ENCODE assay signal across 8 cellular contexts in the genomic region with DNA sequence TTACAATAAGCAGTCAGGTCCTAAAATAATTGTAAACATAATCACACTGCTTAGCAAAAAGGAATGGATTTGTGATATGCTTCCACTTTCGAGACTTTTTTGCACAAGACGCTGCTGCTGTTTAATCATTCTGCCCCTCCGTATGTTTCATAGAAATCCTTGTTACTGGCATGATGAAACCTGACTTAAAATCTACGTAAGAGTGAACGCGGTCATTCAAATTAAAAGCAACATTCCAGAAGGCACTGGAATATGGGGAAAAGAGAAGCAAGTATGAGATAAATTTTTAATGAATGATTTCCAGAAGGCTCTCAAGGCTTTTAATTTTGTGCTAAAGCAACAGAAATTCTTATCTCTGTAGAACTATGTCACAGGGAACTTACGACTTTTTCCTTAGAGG. TPM values are rescaled to one million over a fixed set of nuclear protein-coding genes. Genes with fewer than 3 reads are reported as not detected.
DNase-seq lines count a peak whose midpoint lies in the region; ATAC-seq and TF ChIP-seq lines count a peak whose summit lies in the region.

No MANE protein-coding gene starts in this region.

- peak overlapping the region; percentile 96 for H3K9ac ChIP-seq in BLaER1

- H3K9me3 Mint-ChIP-seq in naive thymus-derived CD8-positive, alpha-beta T cell: no peaks in the 10 kb centered on the region

- peak overlapping the region; percentile 96 for H3K27ac ChIP-seq in BLaER1
- H3K27ac ChIP-seq in coronary artery: peak overlapping the region in 1 of 2 donors; percentile 96

- H3K9me3 ChIP-seq in BLaER1: no peaks in the 10 kb centered on the region

- TF ChIP-seq CTCF in NB4 (IDR thresholded peaks at IDR 0.05; ENCODE audit: low read depth, low read length): no peak
- no peak for TF ChIP-seq CTCF in coronary artery (IDR thresholded peaks at IDR 0.05)

- TF ChIP-seq POLR2A in NB4 (IDR thresholded peaks at IDR 0.05; ENCODE audit: extremely low read depth, insufficient read length): no peak

- DNase-seq in NB4 (ENCODE audit: low read depth) (no peak), coronary artery (ENCODE audit: low spot score) (no peak), NOMO-1 treated with dmso at 0.1 percent for 144 hours (lab: John Stamatoyannopoulos, UW; ENCODE audit: unreplicated experiment) (no peak), T1000 (lab: John Stamatoyannopoulos, UW) (no peak)
- no peak for DNase-seq in naive thymus-derived CD8-positive, alpha-beta T cell

- peaks cover 55% of the 10 kb centered on the region for H4K20me1 ChIP-seq in BLaER1

- H3K4me1 Mint-ChIP-seq in naive thymus-derived CD8-positive, alpha-beta T cell: peaks cover 20 to 63% (median 55%) of the 10 kb centered on the region in 4 donors

- H3K4me3 Mint-ChIP-seq in naive thymus-derived CD8-positive, alpha-beta T cell: peak overlapping the region; percentile 81 to 94 (median 89)

- peaks cover 0 to 5% (median 0%) of the 10 kb centered on the region in 5 donors for H3K27me3 Mint-ChIP-seq in naive thymus-derived CD8-positive, alpha-beta T cell

- H3K36me3 ChIP-seq in BLaER1: peaks cover 12% of the 10 kb centered on the region; the same call in 1 of the 2 replicates

- H3K36me3 Mint-ChIP-seq in naive thymus-derived CD8-positive, alpha-beta T cell: peaks cover 0 to 15% (median 0%) of the 10 kb centered on the region in 3 donors

- POLR2A ChIA-PET in naive thymus-derived CD8-positive, alpha-beta T cell (lab: Charles Lee): no interaction called here

- no peaks in the 10 kb centered on the region for H3K27me3 ChIP-seq in BLaER1

- H3K4me1 ChIP-seq in BLaER1: peaks cover 50% of the 10 kb centered on the region

- H3K4me3 ChIP-seq in BLaER1 (peak overlapping the region; percentile 82), NB4 (ENCODE audit: low read depth, low read length) (peak overlapping the region; percentile 99), coronary artery (peak overlapping the region; percentile 91)

- peak overlapping the region; percentile 88 for H3K4me2 ChIP-seq in BLaER1

- ATAC-seq in naive thymus-derived CD8-positive, alpha-beta T cell: no peak
- ATAC-seq in GM18520 (IDR thresholded peaks at IDR 0.05; ENCODE audit: unreplicated experiment): no peak
- no peak for ATAC-seq in HG03520 (IDR thresholded peaks at IDR 0.05; ENCODE audit: unreplicated experiment)

- peak overlapping the region; percentile 20 to 97 (median 91) for H3K27ac Mint-ChIP-seq in naive thymus-derived CD8-positive, alpha-beta T cell

RNA-seq across cellular contexts. Expression of a gene that starts 1.1 kb away (rescaled TPM):
- 10 to 100 TPM; 50.4 to 51.1 TPM for total RNA-seq in naive thymus-derived CD8-positive, alpha-beta T cell
- polyA plus RNA-seq in naive thymus-derived CD8-positive, alpha-beta T cell: 10 to 100 TPM; 79.3 to 97.7 (median 87.3) TPM

RNA-seq across cellular contexts. Expression of a gene that starts 43.2 kb away (rescaled TPM):
- total RNA-seq in naive thymus-derived CD8-positive, alpha-beta T cell: 1 to 10 TPM; 1.1 to 3.2 TPM
- 1 to 10 TPM; 1.9 to 2.7 (median 2.2) TPM for polyA plus RNA-seq in naive thymus-derived CD8-positive, alpha-beta T cell

RNA-seq across cellular contexts. Expression of a gene that starts 48.7 kb away (rescaled TPM):
- 10 to 100 TPM; 34.4 to 38.3 TPM for total RNA-seq in naive thymus-derived CD8-positive, alpha-beta T cell
- 10 to 100 TPM in 2 of 3 donors, 1 to 10 TPM in 1; 9.2 to 13.9 (median 11.0) TPM for polyA plus RNA-seq in naive thymus-derived CD8-positive, alpha-beta T cell
